Comparison of ENCODE assay signal across 9 cellular contexts in genomic region chr12:109458771-109459208, GRCh38. TPM values are rescaled to one million over a fixed set of nuclear protein-coding genes. Genes with fewer than 3 reads are reported as not detected.
DNase-seq lines count a peak whose midpoint lies in the region; ATAC-seq, FAIRE-seq and TF ChIP-seq lines count a peak whose summit lies in the region.
"Had no signal": no experiment of that assay in that cellular context is flagged by ENCODE, and none has a peak within 500 bp of the region (broad histone marks: within the 10 kb centered on the region; RNA-seq: fewer than 3 reads in every experiment).

No MANE protein-coding gene starts in this region.

- FAIRE-seq in astrocyte (lab: Jason Lieb, UNC): peak; percentile 17
- FAIRE-seq in urothelium cell line (lab: Jason Lieb, UNC): no peak
- FAIRE-seq: A549 had no signal

- H3K79me2 ChIP-seq in astrocyte (ENCODE audit: insufficient read depth, low read length): peaks cover 81% of the 10 kb centered on the region

- H3K9ac ChIP-seq in astrocyte (ENCODE audit: low read length) (peak overlapping the region; percentile 59), stomach smooth muscle (ENCODE audit: low read length in 2 of 2) (peak overlapping the region; percentile 59 to 68)

- H3K4me1 ChIP-seq in astrocyte (ENCODE audit: insufficient read depth, low read length) (peaks cover 69% of the 10 kb centered on the region), stomach smooth muscle (ENCODE audit: control insufficient read depth, insufficient read depth, low read length) (peaks cover 88% of the 10 kb centered on the region)

- H3K27ac Mint-ChIP-seq in astrocyte (ENCODE audit: unreplicated experiment): peak overlapping the region; percentile 99

- no peak overlapping the region for H3K4me3 ChIP-seq in astrocyte (ENCODE audit: insufficient read depth, low read depth, low read length)
- peak overlapping the region in 1 of 2 donors; percentile 35 for H3K4me3 ChIP-seq in stomach smooth muscle (ENCODE audit: low read length in 2 of 2)
- H3K4me3 ChIP-seq: A549 had no signal

- H4K20me1 ChIP-seq in astrocyte (ENCODE audit: insufficient read depth, low read length): peaks cover 22% of the 10 kb centered on the region

- H3K27me3 Mint-ChIP-seq in astrocyte (ENCODE audit: low read depth, unreplicated experiment): no peaks in the 10 kb centered on the region

- H3K4me1 Mint-ChIP-seq in astrocyte (ENCODE audit: low read depth, unreplicated experiment): peaks cover 79% of the 10 kb centered on the region

- H3K4me3 Mint-ChIP-seq in astrocyte (ENCODE audit: unreplicated experiment): peak overlapping the region; percentile 58

- H3K9me3 Mint-ChIP-seq in astrocyte (ENCODE audit: unreplicated experiment): no peaks in the 10 kb centered on the region

- H3K36me3 Mint-ChIP-seq in astrocyte (ENCODE audit: low read depth, unreplicated experiment): peaks cover 30% of the 10 kb centered on the region

- H3K27me3 ChIP-seq in astrocyte (ENCODE audit: insufficient read depth, low read length): no peaks in the 10 kb centered on the region
- H3K27me3 ChIP-seq in stomach smooth muscle (ENCODE audit: control insufficient read depth in 1 of 2, insufficient read depth in 2 of 2, low read length in 2 of 2): no peaks in the 10 kb centered on the region

- no peak overlapping the region for H2AFZ ChIP-seq in astrocyte (ENCODE audit: low read depth, low read length)

- ATAC-seq in SK-N-SH treated with all-trans-retinoic acid at 6 μM for 48 hours: no peak
- ATAC-seq: A549 had no signal

- peak; percentile 13 for DNase-seq in NCI-H2107 treated with DMSO at 0.1 percent for 48 hours (lab: John Stamatoyannopoulos, UW; ENCODE audit: unreplicated experiment)
- no peak for DNase-seq in NCI-H2107 (lab: John Stamatoyannopoulos, UW)
- DNase-seq in astrocyte (ENCODE audit: low read depth): peak; percentile 44
- DNase-seq in iPS-NIHi11 (ENCODE audit: low spot score): peak; percentile 73
- no peak for DNase-seq in DMS153 (lab: John Stamatoyannopoulos, UW)
- DNase-seq in urothelium cell line (ENCODE audit: low spot score): no peak

- peaks cover 47% of the 10 kb centered on the region for H3K36me3 ChIP-seq in astrocyte (ENCODE audit: insufficient read depth, low read length)
- H3K36me3 ChIP-seq in stomach smooth muscle (ENCODE audit: control insufficient read depth in 2 of 2, insufficient read depth in 2 of 2, low read length in 2 of 2): peaks cover 44% of the 10 kb centered on the region in 2 donors

- TF ChIP-seq CTCF in astrocyte (IDR thresholded peaks at IDR 0.05; ENCODE audit: insufficient read depth, low read depth, low read length): no peak

- H3K27ac ChIP-seq in astrocyte (ENCODE audit: low read depth, low read length) (peak overlapping the region; percentile 65), stomach smooth muscle (ENCODE audit: low read length) (peak overlapping the region; percentile 100)
- H3K27ac ChIP-seq: A549 had no signal

- no peaks in the 10 kb centered on the region for H3K9me3 ChIP-seq in astrocyte (ENCODE audit: insufficient read depth, low read depth, low read length)
- H3K9me3 ChIP-seq in stomach smooth muscle (ENCODE audit: control insufficient read depth in 2 of 2, low read length in 2 of 2): no peaks in the 10 kb centered on the region
- H3K9me3 ChIP-seq: A549 had no signal

- peak overlapping the region; percentile 64 for H3K4me2 ChIP-seq in astrocyte (ENCODE audit: low read length)
- H3K4me2 ChIP-seq: A549 had no signal

TF ChIP-seq in SK-N-SH treated with all-trans-retinoic acid at 6 μM for 48 hours, 23 proteins besides CTCF, POLR2A, EP300 and RAD21:
- TF ChIP-seq TCF4 (CRISPR knock-in tag; IDR thresholded peaks at IDR 0.05; ENCODE audit: borderline replicate concordance) (no peak), ZC3H10 (CRISPR knock-in tag; IDR thresholded peaks at IDR 0.05) (no peak), ZNF70 (CRISPR knock-in tag; IDR thresholded peaks at IDR 0.05) (no peak), ZFP30 (CRISPR knock-in tag; IDR thresholded peaks at IDR 0.05) (no peak), ARNTL (CRISPR knock-in tag; IDR thresholded peaks at IDR 0.05; ENCODE audit: borderline replicate concordance, low read depth) (no peak)

RNA-seq across cellular contexts. Expression of gene KCTD10, which starts 18.3 kb away (rescaled TPM):
- total RNA-seq in astrocyte: 118 and 120 TPM in 2 replicates

RNA-seq across cellular contexts. Expression of gene UBE3B, which starts 18.6 kb away (rescaled TPM):
- 34.4 and 42.6 TPM in 2 replicates for total RNA-seq in astrocyte

Comparison
In these comparisons a context has a peak if more than half of its experiments do, and no peak if none do; other contexts are left out.
1. DNase-seq: peak in NCI-H2107 treated with DMSO at 0.1 percent for 48 hours (single experiment), astrocyte (single experiment) and iPS-NIHi11 (single experiment); none in NCI-H2107 (single experiment), DMS153 (single experiment) and urothelium cell line (single experiment).